ENCODE assay signal across 14 cellular contexts in genomic region chr11:108551653-108552462, GRCh38. TPM values are rescaled to one million over a fixed set of nuclear protein-coding genes. Genes with fewer than 3 reads are reported as not detected.
A peak's percentile ranks its signal among the peaks of the same experiment; 100 is the strongest.
DNase-seq lines count a peak whose midpoint lies in the region; ATAC-seq and TF ChIP-seq lines count a peak whose summit lies in the region.
"Had no signal": no experiment of that assay in that cellular context is flagged by ENCODE, and none has a peak within 500 bp of the region (broad histone marks: within the 10 kb centered on the region; RNA-seq: fewer than 3 reads in every experiment).

No MANE protein-coding gene starts in this region.

- ATAC-seq in IMR-90 (ENCODE audit: low read depth) (peak; percentile 88), mucosa of descending colon (peak; percentile 65), T-cell (replicated peaks in 1 of 4) (no peak), HG03442 (IDR thresholded peaks at IDR 0.05; ENCODE audit: unreplicated experiment) (no peak)

- DNase-seq in AG04450 (ENCODE audit: low read depth, low spot score): no peak
- DNase-seq in IMR-90: peak; percentile 46
- DNase-seq in endodermal cell: peak; percentile 60
- DNase-seq in mucosa of descending colon: peak in 1 of 3 donors; percentile 23
- no peak for DNase-seq in BE2C
- DNase-seq in T-cell: no peak
- no peak for DNase-seq in stimulated activated naive CD4-positive, alpha-beta T cell (lab: John Stamatoyannopoulos, UW)
- DNase-seq: ACHN; activated CD4-positive, alpha-beta T cell treated with anti-CD3 and anti-CD28 coated beads for 48 hours; activated naive CD8-positive, alpha-beta T cell treated with anti-CD3 and anti-CD28 coated beads for 36 hours; GDM1; NCI-H526 treated with DMSO at 0.1 percent for 48 hours had no signal

- H3K4me1 Mint-ChIP-seq in endodermal cell: peaks cover 49% of the 10 kb centered on the region
- no peaks in the 10 kb centered on the region for H3K4me1 Mint-ChIP-seq in T-cell
- H3K4me1 Mint-ChIP-seq: activated naive CD8-positive, alpha-beta T cell treated with anti-CD3 and anti-CD28 coated beads for 36 hours had no signal

- H3K27ac ChIP-seq in AG04450 (ENCODE audit: low read depth, low read length) (no peak overlapping the region), IMR-90 (ENCODE audit: insufficient read depth, low read length) (peak overlapping the region; percentile 28; the same call in 1 of the 2 replicates), endodermal cell (ENCODE audit: low read depth, low read length) (peak overlapping the region; percentile 25)
- H3K27ac ChIP-seq: vagina had no signal

- no peaks in the 10 kb centered on the region for H3K9me1 ChIP-seq in IMR-90 (ENCODE audit: insufficient read depth, low read length)

- no peak overlapping the region for H2AK9ac ChIP-seq in IMR-90 (replicated peaks; ENCODE audit: low read depth, low read length, poor library complexity)

- peak overlapping the region; percentile 19; the same call in 1 of the 2 replicates for H4K91ac ChIP-seq in IMR-90 (ENCODE audit: insufficient read depth, low read depth, low read length)

- H3K14ac ChIP-seq in IMR-90 (replicated peaks; ENCODE audit: low read depth, low read length): peak overlapping the region; percentile 4; the same call in 1 of the 2 replicates

- peak overlapping the region; percentile 87 for H4K5ac ChIP-seq in IMR-90 (ENCODE audit: low read depth, low read length)

- H3K27me3 Mint-ChIP-seq in endodermal cell (ENCODE audit: insufficient read depth): no peaks in the 10 kb centered on the region
- H3K27me3 Mint-ChIP-seq in T-cell: no peaks in the 10 kb centered on the region
- H3K27me3 Mint-ChIP-seq: activated naive CD8-positive, alpha-beta T cell treated with anti-CD3 and anti-CD28 coated beads for 36 hours had no signal

- peak overlapping the region; percentile 52 for H3K18ac ChIP-seq in IMR-90 (ENCODE audit: low read depth, low read length)

- H2BK15ac ChIP-seq in IMR-90 (ENCODE audit: low read depth, low read length): 0 out of 3 replicates have a peak overlapping the region, but pooled peaks have one; percentile 6

- peak overlapping the region; percentile 38 for H3K9ac ChIP-seq in IMR-90 (ENCODE audit: low read depth, low read length)
- H3K9ac ChIP-seq in endodermal cell (ENCODE audit: extremely low read depth, low read length, poor library complexity, severe bottlenecking): peak overlapping the region; percentile 31

- POLR2A ChIA-PET in AG04450 (lab: Yijun Ruan, JAX): no interaction called here
- POLR2A ChIA-PET in IMR-90 (lab: Charles Lee; ENCODE audit: unreplicated experiment): interaction anchor here (0.6 to 1.0 kb wide), 2 partner anchors 14 kb away, joined by 3 read pairs; no protein-coding TSS in a partner anchor
- POLR2A ChIA-PET in T-cell (lab: Charles Lee): interaction anchor here in 1 of 2 donors (0.6 kb wide), 1 partner anchor 451 kb away, joined by 3 read pairs; no protein-coding TSS in a partner anchor

- H3K36me3 ChIP-seq in IMR-90 (ENCODE audit: control insufficient read depth, insufficient read depth, low read length) (no peaks in the 10 kb centered on the region), endodermal cell (ENCODE audit: control insufficient read depth, insufficient read depth, low read length) (no peaks in the 10 kb centered on the region), mucosa of descending colon (ENCODE audit: low read depth) (no peaks in the 10 kb centered on the region), BE2C (no peaks in the 10 kb centered on the region)
- H3K36me3 ChIP-seq: vagina had no signal

- BruUV-seq in IMR-90 (replicated peaks; lab: Mats Ljungman, UMichigan): no TSS peak

- H4K20me1 ChIP-seq in IMR-90 (ENCODE audit: insufficient read depth, low read length): no peaks in the 10 kb centered on the region

- peak overlapping the region; percentile 46; the same call in 1 of the 2 replicates for H3K4ac ChIP-seq in IMR-90 (ENCODE audit: low read depth, low read length)

- no peak overlapping the region for H3K56ac ChIP-seq in IMR-90 (ENCODE audit: extremely low read depth, insufficient read depth, low read length)

- H3K4me3 ChIP-seq in AG04450 (ENCODE audit: low read depth, low read length): peak overlapping the region; percentile 21
- no peak overlapping the region; the same call in 1 of the 2 replicates for H3K4me3 ChIP-seq in IMR-90 (ENCODE audit: insufficient read depth, low read depth, low read length)
- peak overlapping the region; percentile 58 for H3K4me3 ChIP-seq in endodermal cell (ENCODE audit: low read length)
- no peak overlapping the region for H3K4me3 ChIP-seq in mucosa of descending colon
- H3K4me3 ChIP-seq in BE2C (ENCODE audit: low read depth, low read length): no peak overlapping the region
- H3K4me3 ChIP-seq: vagina had no signal

- H3K4me2 ChIP-seq in IMR-90 (ENCODE audit: low read depth, low read length): peak overlapping the region; percentile 73

- H3K36me3 Mint-ChIP-seq in endodermal cell (ENCODE audit: low read depth) (no peaks in the 10 kb centered on the region), T-cell (no peaks in the 10 kb centered on the region)
- H3K36me3 Mint-ChIP-seq: activated naive CD8-positive, alpha-beta T cell treated with anti-CD3 and anti-CD28 coated beads for 36 hours had no signal

- H3K9me3 Mint-ChIP-seq in endodermal cell (no peaks in the 10 kb centered on the region), T-cell (no peaks in the 10 kb centered on the region)
- H3K9me3 Mint-ChIP-seq: activated naive CD8-positive, alpha-beta T cell treated with anti-CD3 and anti-CD28 coated beads for 36 hours had no signal

- TF ChIP-seq CTCF in AG04450 (IDR thresholded peaks at IDR 0.05; ENCODE audit: low read depth, low read length): no peak
- no peak for TF ChIP-seq CTCF in IMR-90 (conservative IDR thresholded peaks at IDR 0.05; ENCODE audit: low read depth, low read length)
- no peak for TF ChIP-seq CTCF in endodermal cell (conservative IDR thresholded peaks at IDR 0.05)
- TF ChIP-seq CTCF in mucosa of descending colon (IDR thresholded peaks at IDR 0.05): no peak
- no peak for TF ChIP-seq CTCF in BE2C (IDR thresholded peaks at IDR 0.05; ENCODE audit: low read depth, low read length)

- peak overlapping the region; percentile 17; the same call in 1 of the 2 replicates for H2BK20ac ChIP-seq in IMR-90 (ENCODE audit: low read depth, low read length)

- no peak for TF ChIP-seq RAD21 in IMR-90 (IDR thresholded peaks at IDR 0.05; ENCODE audit: low read length)

- H2BK120ac ChIP-seq in IMR-90 (ENCODE audit: low read depth, low read length): peak overlapping the region; percentile 33; the same call in 1 of the 2 replicates

- H3K9me3 ChIP-seq in AG04450 (ENCODE audit: control insufficient read depth, insufficient read depth, low read length) (no peaks in the 10 kb centered on the region), IMR-90 (ENCODE audit: control insufficient read depth, insufficient read depth, low read length) (no peaks in the 10 kb centered on the region), endodermal cell (ENCODE audit: control insufficient read depth, low read length) (no peaks in the 10 kb centered on the region), mucosa of descending colon (no peaks in the 10 kb centered on the region), BE2C (no peaks in the 10 kb centered on the region)
- H3K9me3 ChIP-seq: vagina had no signal

- in situ Hi-C loops in IMR-90 (cut with MboI; ENCODE audit: low sequenced_read_pairs): no loop called here

- H3K23ac ChIP-seq in IMR-90 (ENCODE audit: low read depth, low read length): no peak overlapping the region; the same call in 1 of the 2 replicates

- H3K27ac Mint-ChIP-seq in endodermal cell (peak overlapping the region; percentile 88), T-cell (no peak overlapping the region)
- H3K27ac Mint-ChIP-seq: activated naive CD8-positive, alpha-beta T cell treated with anti-CD3 and anti-CD28 coated beads for 36 hours had no signal

- CTCF ChIA-PET in AG04450 (lab: Charles Lee) (interaction anchor here (1.4 kb wide), 1 partner anchor 104 kb away, joined by 6 read pairs; no protein-coding TSS in a partner anchor), IMR-90 (lab: Yijun Ruan, JAX) (interaction anchor here (0.8 to 1.4 kb wide), 4 partner anchors 13 to 97 kb away, joined by 3 to 4 read pairs (median 3); no protein-coding TSS in a partner anchor), T-cell (lab: Charles Lee) (no interaction called here)

- intact Hi-C loops in IMR-90 (cut with micrococcal nuclease): no loop called here
- intact Hi-C loops in mucosa of descending colon (cut with DNase I, micrococcal nuclease): no loop called here

- H2BK5ac ChIP-seq in IMR-90 (ENCODE audit: low read depth, low read length, poor library complexity, severe bottlenecking): peak overlapping the region; percentile 39

- H3K4me1 ChIP-seq in IMR-90 (ENCODE audit: control insufficient read depth, insufficient read depth, low read length) (peaks cover 8% of the 10 kb centered on the region), endodermal cell (ENCODE audit: control insufficient read depth, insufficient read depth, low read length) (peaks cover 20% of the 10 kb centered on the region), mucosa of descending colon (ENCODE audit: low read depth) (peaks cover 13% of the 10 kb centered on the region), BE2C (no peaks in the 10 kb centered on the region)
- H3K4me1 ChIP-seq: vagina had no signal

- H2AFZ ChIP-seq in IMR-90 (replicated peaks; ENCODE audit: low read length, poor library complexity): peak overlapping the region; percentile 57

- dilution Hi-C loops in IMR-90 (cut with HindIII; ENCODE audit: low sequenced_read_pairs, unreplicated experiment): no loop called here

- H3K4me3 Mint-ChIP-seq in endodermal cell (no peak overlapping the region), T-cell (no peak overlapping the region)
- H3K4me3 Mint-ChIP-seq: activated naive CD8-positive, alpha-beta T cell treated with anti-CD3 and anti-CD28 coated beads for 36 hours had no signal

- no peaks in the 10 kb centered on the region; a peak in 1 of 4 replicates for H3K79me1 ChIP-seq in IMR-90 (ENCODE audit: low read depth in 1 of 2, low read length in 2 of 2)

- peak overlapping the region; percentile 48 to 82; a peak in 3 of 4 replicates for H4K8ac ChIP-seq in IMR-90 (ENCODE audit: low read depth in 2 of 2, low read length in 2 of 2)

- TF ChIP-seq POLR2A in IMR-90 (IDR thresholded peaks at IDR 0.05; ENCODE audit: low read depth, low read length): no peak

- H3K27me3 ChIP-seq in AG04450 (ENCODE audit: control insufficient read depth, insufficient read depth, low read length) (no peaks in the 10 kb centered on the region), IMR-90 (ENCODE audit: control insufficient read depth, insufficient read depth, low read length) (no peaks in the 10 kb centered on the region), endodermal cell (ENCODE audit: control insufficient read depth, insufficient read depth, low read length, poor library complexity, severe bottlenecking) (no peaks in the 10 kb centered on the region), BE2C (no peaks in the 10 kb centered on the region; the same call in 1 of the 2 replicates)
- H3K27me3 ChIP-seq: vagina had no signal

- WGBS in IMR-90 (ENCODE audit: extremely low coverage in 2 of 2, insufficient read length in 1 of 2), 2 experiments: 40% methylated on average over 1 of the region's 10 CpGs; no CpG with 5 or more reads in 1 of the 2 experiments
- 60 to 68% methylated on average over 3 to 10 of the region's 10 CpGs for WGBS in endodermal cell (ENCODE audit: insufficient coverage in 1 of 2, insufficient read length in 1 of 2), 2 experiments

- no peak overlapping the region for H2AK5ac ChIP-seq in IMR-90 (ENCODE audit: low read depth, low read length)

RNA-seq across cellular contexts. Expression of gene EXPH5, which starts 41.7 kb away (rescaled TPM):
- polyA plus RNA-seq in AG04450 (2011; rRNA removed) (0.26 and 0.37 TPM in 2 replicates), IMR-90 (2012; rRNA removed) (0.04 and 0.05 TPM in 2 replicates)
- polyA minus RNA-seq in AG04450 (2011; rRNA and poly(A)+ RNA removed): 1.4 and 1.6 TPM in 2 replicates
- total RNA-seq in IMR-90 (2012; rRNA removed) (0.56 and 0.72 TPM in 2 replicates), endodermal cell (1 to 10 TPM; 4.8 to 6.4 TPM), mucosa of descending colon (10 to 100 TPM; 22.4 to 79.3 (median 26.1) TPM), T-cell (1 to 10 TPM; 3.3 to 4.1 (median 4.0) TPM)
- polyA plus RNA-seq in IMR-90 (2012; cell fraction: cytosol; rRNA removed): 0.01 TPM in 2 replicates
- 0.03 and 0.11 TPM in 2 replicates for polyA plus RNA-seq in IMR-90 (2012; cell fraction: nucleus; rRNA removed; ENCODE audit: low replicate concordance)
- polyA plus RNA-seq in endodermal cell (2013, experiment 1 of 2): 0.78 TPM
- polyA plus RNA-seq in endodermal cell (2013, experiment 2 of 2): 0.99 TPM
- polyA plus RNA-seq in BE2C (2012; ENCODE audit: insufficient read depth, insufficient read length, low read depth): not detected

RNA-seq across cellular contexts. Expression of gene POGLUT3, which starts 53.7 kb away (rescaled TPM):
- polyA plus RNA-seq in AG04450 (2011; rRNA removed): 49.3 and 60.0 TPM in 2 replicates
- 27.2 and 30.0 TPM in 2 replicates for polyA minus RNA-seq in AG04450 (2011; rRNA and poly(A)+ RNA removed)
- total RNA-seq in IMR-90 (2012; rRNA removed): 31.7 and 36.7 TPM in 2 replicates
- 30.4 and 34.8 TPM in 2 replicates for polyA plus RNA-seq in IMR-90 (2012; rRNA removed)
- polyA plus RNA-seq in IMR-90 (2012; cell fraction: cytosol; rRNA removed): 6.8 and 10.4 TPM in 2 replicates
- polyA plus RNA-seq in IMR-90 (2012; cell fraction: nucleus; rRNA removed; ENCODE audit: low replicate concordance): 1.2 and 7.0 TPM in 2 replicates
- 10 to 100 TPM; 22.0 to 28.7 TPM for total RNA-seq in endodermal cell
- 32.1 TPM for polyA plus RNA-seq in endodermal cell (2013, experiment 1 of 2)
- polyA plus RNA-seq in endodermal cell (2013, experiment 2 of 2): 35.6 TPM
- total RNA-seq in mucosa of descending colon: 10 to 100 TPM; 13.8 to 25.4 (median 20.0) TPM
- polyA plus RNA-seq in BE2C (2012; ENCODE audit: insufficient read depth, insufficient read length, low read depth): 0.25 TPM
- 10 to 100 TPM in 1 of 5 donors, 1 to 10 TPM in 4; 8.0 to 12.3 (median 9.0) TPM for total RNA-seq in T-cell

Comparison
In these comparisons a context has a peak if more than half of its experiments do, and no peak if none do; other contexts are left out.
1. DNase-seq: peak in IMR-90 (single experiment) and endodermal cell (single experiment); none in AG04450 (single experiment), BE2C (single experiment), T-cell (0 of 34) and stimulated activated naive CD4-positive, alpha-beta T cell (0 of 6).
2. H3K4me3 ChIP-seq: peak in AG04450 (single experiment) and endodermal cell (single experiment); none in IMR-90 (single experiment), mucosa of descending colon (single experiment) and BE2C (single experiment).
3. ATAC-seq: peak in IMR-90 (single experiment) and mucosa of descending colon (single experiment); none in T-cell (0 of 4) and HG03442 (single experiment).
4. CTCF ChIA-PET loops: an anchor here in AG04450 (1.4 kb wide) and IMR-90 (0.8 to 1.4 kb wide); none called in T-cell.